Comparison of ENCODE assay signal across 21 cellular contexts in genomic region chr17:59901604-59902003, GRCh38. TPM values are rescaled to one million over a fixed set of nuclear protein-coding genes. Genes with fewer than 3 reads are reported as not detected.
A peak's percentile ranks its signal among the peaks of the same experiment; 100 is the strongest.
DNase-seq lines count a peak whose midpoint lies in the region; ATAC-seq, FAIRE-seq and TF ChIP-seq lines count a peak whose summit lies in the region.
"Had no signal": no experiment of that assay in that cellular context is flagged by ENCODE, and none has a peak within 500 bp of the region (broad histone marks: within the 10 kb centered on the region; RNA-seq: fewer than 3 reads in every experiment).

No MANE protein-coding gene starts in this region.

- POLR2A ChIA-PET in HepG2 (lab: Yijun Ruan, JAX) (no interaction called here), K562 (lab: Yijun Ruan, JAX) (interaction anchor here (2.5 kb wide), 1 partner anchor 8 kb away, joined by 9 read pairs; the partner anchor contains the start of genes RPS6KB1 and TUBD1)

- in situ Hi-C loops in HepG2 (cut with HindIII; ENCODE audit: extremely low pct_ligation_motif_present, low pct_unique_long_range_greater_than_20kb) (no loop called here), K562 (cut with MboI) (no loop called here)

- no peak for TF ChIP-seq RAD21 in HepG2 (CRISPR knock-in tag; IDR thresholded peaks at IDR 0.05)
- no peak for TF ChIP-seq RAD21 in K562 (CRISPR knock-in tag; conservative IDR thresholded peaks at IDR 0.05 in 1 of 2, IDR thresholded peaks at IDR 0.05 in 1 of 2)

- DNase-seq in activated CD8-positive, alpha-beta memory T cell treated with anti-CD3 and anti-CD28 coated beads for 24 hours, result peak; percentile 4
- DNase-seq in activated CD8-positive, alpha-beta memory T cell treated with anti-CD3 and anti-CD28 coated beads, Interleukin-2, amount 50 U/mL, for 4 hours, result no peak
- DNase-seq in HepG2 (ENCODE audit: low spot score), result no peak
- no peak for DNase-seq in right lobe of liver
- DNase-seq in K562 (ENCODE audit: extremely low read depth in 1 of 4, low spot score in 3 of 4), result no peak
- peak; percentile 22 for DNase-seq in stomach
- DNase-seq in NCI-H526 (lab: John Stamatoyannopoulos, UW), result no peak
- no peak for DNase-seq in H54 (ENCODE audit: insufficient read length, low spot score)
- DNase-seq: Caco-2; CD4-positive, CD25-positive, alpha-beta regulatory T cell; CD8-positive, alpha-beta T cell; DMS153; DND-41 had no signal

- H3K4me3 ChIP-seq in HepG2 (replicated peaks in 1 of 3; ENCODE audit: insufficient read depth in 1 of 3, low read depth in 2 of 3, low read length in 3 of 3) (no peak overlapping the region), right lobe of liver (no peak overlapping the region), K562 (no peak overlapping the region), stomach (no peak overlapping the region)
- H3K4me3 ChIP-seq: BLaER1, GM23338, HAP-1 had no signal

- H2AFZ ChIP-seq in HepG2 (ENCODE audit: low read length) (no peak overlapping the region), K562 (ENCODE audit: low read depth, low read length) (no peak overlapping the region)
- H2AFZ ChIP-seq: GM23338 had no signal

- WGBS in HepG2 (ENCODE audit: low lambda C conversion rate), result 97% methylated on average over 8 of the region's 8 CpGs
- WGBS in right lobe of liver (ENCODE audit: insufficient coverage, low coverage, low lambda C conversion rate, missing lambda C conversion rate), result 96% methylated on average over 8 of the region's 8 CpGs
- 98% methylated on average over 8 of the region's 8 CpGs for WGBS in K562 (ENCODE audit: insufficient coverage, low coverage, missing lambda C conversion rate)
- 94 to 99% (median 97%) methylated on average over 8 of the region's 8 CpGs for WGBS in stomach, 5 donors

- H3K79me2 ChIP-seq in HepG2 (ENCODE audit: insufficient read depth, low read length) (peaks cover 86% of the 10 kb centered on the region), K562 (ENCODE audit: control insufficient read depth, insufficient read depth, low read length) (peaks cover 91% of the 10 kb centered on the region)

- TF ChIP-seq CTCF in HepG2 (CRISPR knock-in tag; IDR thresholded peaks at IDR 0.05) (no peak), right lobe of liver (IDR thresholded peaks at IDR 0.05) (no peak), K562 (IDR thresholded peaks at IDR 0.05 in 2 of 3, conservative IDR thresholded peaks at IDR 0.05 in 1 of 3; ENCODE audit: insufficient read depth in 2 of 3, low read depth in 1 of 3, low read length in 3 of 3) (no peak), stomach (IDR thresholded peaks at IDR 0.05) (no peak)

- BruUV-seq in HepG2 (replicated peaks; lab: Mats Ljungman, UMichigan) (no TSS peak), K562 (replicated peaks; lab: Mats Ljungman, UMichigan) (no TSS peak)

- TF ChIP-seq POLR2A in HepG2 (IDR thresholded peaks at IDR 0.05; ENCODE audit: insufficient read depth in 1 of 2, low read depth in 2 of 2, low read length in 2 of 2) (no peak), right lobe of liver (IDR thresholded peaks at IDR 0.05) (no peak), K562 (conservative IDR thresholded peaks at IDR 0.05) (no peak), stomach (IDR thresholded peaks at IDR 0.05) (no peak), H54 (IDR thresholded peaks at IDR 0.05; ENCODE audit: low read depth, low read length) (no peak)

- intact Hi-C loops in HepG2 (cut with micrococcal nuclease; ENCODE audit: unreplicated experiment), result no loop called here
- intact Hi-C loops in right lobe of liver (cut with DNase I), result loop anchor here in 1 of 2 donors (10.0 kb wide), 1 partner anchor 153 kb away; no protein-coding TSS in a partner anchor
- intact Hi-C loops in K562 (cut with micrococcal nuclease), result no loop called here
- intact Hi-C loops in stomach (cut with DNase I; ENCODE audit: low total_unique reads), result no loop called here

- H3K4me1 ChIP-seq in HepG2 (ENCODE audit: insufficient read depth, low read length) (peaks cover 24% of the 10 kb centered on the region), right lobe of liver (no peaks in the 10 kb centered on the region), K562 (replicated peaks in 1 of 2; ENCODE audit: control insufficient read depth in 2 of 2, insufficient read depth in 2 of 2, low read length in 2 of 2) (peaks cover 2 to 7% of the 10 kb centered on the region in 2 experiments; a peak in 4 of 5 replicates), stomach (peaks cover 0 to 33% (median 18%) of the 10 kb centered on the region in 4 donors)
- H3K4me1 ChIP-seq: BLaER1, Caco-2, HAP-1 had no signal

- H4K20me1 ChIP-seq in HepG2 (ENCODE audit: insufficient read depth, low read length), result peaks cover 8% of the 10 kb centered on the region
- no peaks in the 10 kb centered on the region for H4K20me1 ChIP-seq in K562 (replicated peaks; ENCODE audit: control insufficient read depth, insufficient read depth, low read length)

- CTCF ChIA-PET in HepG2 (lab: Yijun Ruan, JAX; ENCODE audit: low intra/inter-chr PET ratio, low total read pairs) (no interaction called here), K562 (lab: Yijun Ruan, JAX; ENCODE audit: low intra/inter-chr PET ratio) (no interaction called here)

- TF ChIP-seq EP300 in HepG2 (IDR thresholded peaks at IDR 0.05; ENCODE audit: low read depth in 2 of 2, low read length in 2 of 2) (no peak), HepG2 (CRISPR knock-in tag; IDR thresholded peaks at IDR 0.05; ENCODE audit: borderline replicate concordance) (no peak), K562 (IDR thresholded peaks at IDR 0.05; ENCODE audit: low read length) (no peak), stomach (IDR thresholded peaks at IDR 0.05) (no peak)

- H3K9ac ChIP-seq in HepG2 (ENCODE audit: insufficient read depth, low read depth, low read length) (no peak overlapping the region), K562 (ENCODE audit: insufficient read depth in 1 of 2, low read depth in 2 of 2, low read length in 2 of 2) (no peak overlapping the region)
- H3K9ac ChIP-seq: BLaER1 had no signal

- ATAC-seq in HepG2, result no peak
- no peak for ATAC-seq in right lobe of liver
- no peak for ATAC-seq in K562
- ATAC-seq: CD8-positive, alpha-beta T cell; GM23338 had no signal

- no peaks in the 10 kb centered on the region for H3K27me3 ChIP-seq in HepG2 (ENCODE audit: control insufficient read depth in 1 of 2, insufficient read depth in 2 of 2, low read length in 2 of 2)
- no peaks in the 10 kb centered on the region for H3K27me3 ChIP-seq in right lobe of liver
- H3K27me3 ChIP-seq in K562 (ENCODE audit: control insufficient read depth in 2 of 2, insufficient read depth in 2 of 2, low read length in 2 of 2), result no peaks in the 10 kb centered on the region
- H3K27me3 ChIP-seq in stomach, result no peaks in the 10 kb centered on the region
- H3K27me3 ChIP-seq: BLaER1 had no signal

- H3K36me3 ChIP-seq in HepG2 (replicated peaks in 1 of 2; ENCODE audit: control insufficient read depth in 1 of 2, insufficient read depth in 2 of 2, low read length in 2 of 2) (peaks cover 2 to 10% of the 10 kb centered on the region in 2 experiments; a peak in 4 of 5 replicates), right lobe of liver (no peaks in the 10 kb centered on the region), K562 (ENCODE audit: control insufficient read depth, insufficient read depth, low read length) (peaks cover 31% of the 10 kb centered on the region; the same call in 1 of the 3 replicates), stomach (peaks cover 0 to 14% (median 10%) of the 10 kb centered on the region in 4 donors)

- no peak overlapping the region for H3K27ac ChIP-seq in HepG2 (ENCODE audit: extremely low read length, insufficient read depth, low read length)
- H3K27ac ChIP-seq in right lobe of liver, result no peak overlapping the region
- no peak overlapping the region for H3K27ac ChIP-seq in K562 (ENCODE audit: extremely low read depth, low read depth, low read length)
- H3K27ac ChIP-seq in stomach, result no peak overlapping the region
- H3K27ac ChIP-seq: 22Rv1, BLaER1, C4-2B had no signal

- H3K9me3 ChIP-seq in HepG2 (ENCODE audit: low read length) (no peaks in the 10 kb centered on the region), right lobe of liver (no peaks in the 10 kb centered on the region), K562 (replicated peaks; ENCODE audit: control insufficient read depth, insufficient read depth, low read depth, low read length) (no peaks in the 10 kb centered on the region), stomach (no peaks in the 10 kb centered on the region)
- H3K9me3 ChIP-seq: HAP-1 had no signal

- H3K9me1 ChIP-seq in K562 (ENCODE audit: control insufficient read depth, insufficient read depth, low read length), result no peaks in the 10 kb centered on the region

- H3K4me2 ChIP-seq in HepG2 (ENCODE audit: low read depth, low read length), result no peak overlapping the region
- no peak overlapping the region for H3K4me2 ChIP-seq in K562 (ENCODE audit: insufficient read depth, low read length)
- H3K4me2 ChIP-seq: BLaER1, GM23338 had no signal

- FAIRE-seq in HepG2 (lab: Jason Lieb, UNC), result no peak
- FAIRE-seq in K562 (lab: Jason Lieb, UNC), result no peak
- FAIRE-seq in H54 (lab: Jason Lieb, UNC), result no peak
- FAIRE-seq: A204.1, G401.6, GM19239 had no signal

RNA-seq across cellular contexts. Expression of gene RPS6KB1, which starts 8.7 kb away (rescaled TPM):
- total RNA-seq in HepG2 (2016; rRNA removed; fragmentation: Illumina TruSeq; extraction: Trizol), result 42.2 and 44.3 TPM in 2 replicates
- 12.7 and 14.4 TPM in 2 replicates for total RNA-seq in HepG2 (2016; cell fraction: cytosol; rRNA removed; fragmentation: Illumina TruSeq; extraction: Trizol; ENCODE audit: low read depth)
- total RNA-seq in HepG2 (2016; cell fraction: insoluble cytoplasmic fraction; rRNA removed; fragmentation: Illumina TruSeq; extraction: Trizol), result 42.8 and 47.7 TPM in 2 replicates
- total RNA-seq in HepG2 (2016; cell fraction: membrane; rRNA removed; fragmentation: Illumina TruSeq; extraction: Trizol), result 13.4 and 15.4 TPM in 2 replicates
- 37.6 and 39.2 TPM in 2 replicates for total RNA-seq in HepG2 (2016; cell fraction: nucleus; rRNA removed; fragmentation: Illumina TruSeq; extraction: Trizol)
- 16.5 and 19.9 TPM in 2 replicates for polyA plus RNA-seq in HepG2 (2011; rRNA removed)
- 6.6 and 10.9 TPM in 2 replicates for polyA plus RNA-seq in HepG2 (2011; cell fraction: cytosol; rRNA removed)
- polyA plus RNA-seq in HepG2 (2011; cell fraction: nucleus; rRNA removed), result 15.6 and 21.2 TPM in 2 replicates
- polyA plus RNA-seq in HepG2 (2012), result 30.9 and 32.5 TPM in 2 replicates
- 2.8 and 3.4 TPM in 2 replicates for polyA plus RNA-seq in HepG2 (2016; cell fraction: cytosol; fragmentation: Illumina TruSeq; extraction: Trizol; ENCODE audit: low read depth)
- polyA plus RNA-seq in HepG2 (2016; cell fraction: insoluble cytoplasmic fraction; fragmentation: Illumina TruSeq; extraction: Trizol; ENCODE audit: low read depth), result 43.5 and 47.4 TPM in 2 replicates
- 7.6 and 9.0 TPM in 2 replicates for polyA plus RNA-seq in HepG2 (2016; cell fraction: membrane; fragmentation: Illumina TruSeq; extraction: Trizol; ENCODE audit: low read depth)
- 56.0 and 56.9 TPM in 2 replicates for polyA plus RNA-seq in HepG2 (2016; cell fraction: nucleus; fragmentation: Illumina TruSeq; extraction: Trizol; ENCODE audit: insufficient read depth, low read depth)
- 6.7 and 16.4 TPM in 2 replicates for polyA minus RNA-seq in HepG2 (2011; rRNA and poly(A)+ RNA removed; ENCODE audit: low replicate concordance)
- 17.8 and 17.9 TPM in 2 replicates for polyA minus RNA-seq in HepG2 (2011; cell fraction: cytosol; rRNA and poly(A)+ RNA removed)
- polyA minus RNA-seq in HepG2 (2011; cell fraction: nucleus; rRNA and poly(A)+ RNA removed), result 61.5 and 91.5 TPM in 2 replicates
- 10 to 100 TPM; 11.3 to 20.3 (median 14.8) TPM for total RNA-seq in right lobe of liver
- 72.9 and 169 TPM in 2 replicates for total RNA-seq in K562 (2011; cell fraction: chromatin; rRNA removed; ENCODE audit: low replicate concordance)
- 37.4 and 47.0 TPM in 2 replicates for total RNA-seq in K562 (2011; cell fraction: nucleolus; rRNA removed)
- 91.2 and 172 TPM in 2 replicates for total RNA-seq in K562 (2011; cell fraction: nucleoplasm; rRNA removed)
- 36.3 and 60.7 TPM in 2 replicates for total RNA-seq in K562 (2014; rRNA removed)
- total RNA-seq in K562 (2014; rRNA removed; fragmentation: Illumina TruSeq; extraction: Trizol), result 38.5 and 43.6 TPM in 2 replicates
- total RNA-seq in K562 (2015; rRNA removed; fragmentation: Illumina TruSeq; extraction: Trizol), result 32.7 and 33.2 TPM in 2 replicates
- total RNA-seq in K562 (2021), result 35.9 and 37.9 TPM in 2 replicates
- 28.2 and 35.1 TPM in 2 replicates for polyA plus RNA-seq in K562 (2011; rRNA removed)
- 7.6 and 8.9 TPM in 2 replicates for polyA plus RNA-seq in K562 (2011; cell fraction: cytosol; rRNA removed)
- polyA plus RNA-seq in K562 (2011; cell fraction: nucleus; rRNA removed), result 26.5 and 40.9 TPM in 2 replicates
- polyA plus RNA-seq in K562 (2012), result 16.6 and 20.3 TPM in 2 replicates
- 29.6 and 35.4 TPM in 2 replicates for polyA plus RNA-seq in K562 (2014; fragmentation: Illumina TruSeq; extraction: Trizol)
- polyA plus RNA-seq in K562 (2014; fragmentation: Nextera tagmentation; extraction: Ambion mirVana), result 1 to 10 TPM; 8.8 to 9.2 TPM
- 29.2 and 45.8 TPM in 2 replicates for polyA plus RNA-seq in K562 (2014; rRNA removed)
- polyA minus RNA-seq in K562 (2011; rRNA and poly(A)+ RNA removed), result 40.3 and 48.2 TPM in 2 replicates
- 14.9 and 22.2 TPM in 2 replicates for polyA minus RNA-seq in K562 (2011; cell fraction: cytosol; rRNA and poly(A)+ RNA removed)
- 27.1 and 40.0 TPM in 2 replicates for polyA minus RNA-seq in K562 (2011; cell fraction: nucleus; rRNA and poly(A)+ RNA removed)
- total RNA-seq in stomach, result 100 to 1,000 TPM in 1 of 5 donors, 10 to 100 TPM in 4; 26.3 to 129 (median 62.6) TPM
- polyA plus RNA-seq in stomach, result 10 to 100 TPM in 1 of 3 donors, 1 to 10 TPM in 2; 9.4 to 14.8 (median 9.7) TPM

RNA-seq across cellular contexts. Expression of gene TUBD1, which starts 8.9 kb away (rescaled TPM):
- 25.9 and 38.7 TPM in 2 replicates for total RNA-seq in HepG2 (2016; rRNA removed; fragmentation: Illumina TruSeq; extraction: Trizol)
- total RNA-seq in HepG2 (2016; cell fraction: cytosol; rRNA removed; fragmentation: Illumina TruSeq; extraction: Trizol; ENCODE audit: low read depth), result 20.1 and 20.5 TPM in 2 replicates
- total RNA-seq in HepG2 (2016; cell fraction: insoluble cytoplasmic fraction; rRNA removed; fragmentation: Illumina TruSeq; extraction: Trizol), result 28.3 and 37.1 TPM in 2 replicates
- 26.6 and 28.2 TPM in 2 replicates for total RNA-seq in HepG2 (2016; cell fraction: membrane; rRNA removed; fragmentation: Illumina TruSeq; extraction: Trizol)
- 12.1 and 17.0 TPM in 2 replicates for total RNA-seq in HepG2 (2016; cell fraction: nucleus; rRNA removed; fragmentation: Illumina TruSeq; extraction: Trizol)
- polyA plus RNA-seq in HepG2 (2011; rRNA removed), result 14.0 and 18.2 TPM in 2 replicates
- polyA plus RNA-seq in HepG2 (2011; cell fraction: cytosol; rRNA removed), result 9.3 and 14.8 TPM in 2 replicates
- 4.8 and 5.8 TPM in 2 replicates for polyA plus RNA-seq in HepG2 (2011; cell fraction: nucleus; rRNA removed)
- 21.1 and 22.1 TPM in 2 replicates for polyA plus RNA-seq in HepG2 (2012)
- polyA plus RNA-seq in HepG2 (2016; cell fraction: cytosol; fragmentation: Illumina TruSeq; extraction: Trizol; ENCODE audit: low read depth), result 6.2 and 9.4 TPM in 2 replicates
- 31.1 and 38.5 TPM in 2 replicates for polyA plus RNA-seq in HepG2 (2016; cell fraction: insoluble cytoplasmic fraction; fragmentation: Illumina TruSeq; extraction: Trizol; ENCODE audit: low read depth)
- polyA plus RNA-seq in HepG2 (2016; cell fraction: membrane; fragmentation: Illumina TruSeq; extraction: Trizol; ENCODE audit: low read depth), result 13.5 and 16.0 TPM in 2 replicates
- 17.6 and 25.2 TPM in 2 replicates for polyA plus RNA-seq in HepG2 (2016; cell fraction: nucleus; fragmentation: Illumina TruSeq; extraction: Trizol; ENCODE audit: insufficient read depth, low read depth)
- 20.7 and 40.9 TPM in 2 replicates for polyA minus RNA-seq in HepG2 (2011; rRNA and poly(A)+ RNA removed; ENCODE audit: low replicate concordance)
- 8.2 and 12.0 TPM in 2 replicates for polyA minus RNA-seq in HepG2 (2011; cell fraction: cytosol; rRNA and poly(A)+ RNA removed)
- 26.5 and 31.5 TPM in 2 replicates for polyA minus RNA-seq in HepG2 (2011; cell fraction: nucleus; rRNA and poly(A)+ RNA removed)
- 1 to 10 TPM; 2.9 to 5.5 (median 4.4) TPM for total RNA-seq in right lobe of liver
- 62.4 and 83.7 TPM in 2 replicates for total RNA-seq in K562 (2011; cell fraction: chromatin; rRNA removed; ENCODE audit: low replicate concordance)
- total RNA-seq in K562 (2011; cell fraction: nucleolus; rRNA removed), result 24.5 and 26.2 TPM in 2 replicates
- total RNA-seq in K562 (2011; cell fraction: nucleoplasm; rRNA removed), result 38.4 and 38.8 TPM in 2 replicates
- total RNA-seq in K562 (2014; rRNA removed), result 11.3 and 13.4 TPM in 2 replicates
- 18.0 and 23.0 TPM in 2 replicates for total RNA-seq in K562 (2014; rRNA removed; fragmentation: Illumina TruSeq; extraction: Trizol)
- total RNA-seq in K562 (2015; rRNA removed; fragmentation: Illumina TruSeq; extraction: Trizol), result 16.6 and 17.9 TPM in 2 replicates
- 13.8 TPM in 2 replicates for total RNA-seq in K562 (2021)
- polyA plus RNA-seq in K562 (2011; rRNA removed), result 26.7 and 35.3 TPM in 2 replicates
- 10.1 and 19.4 TPM in 2 replicates for polyA plus RNA-seq in K562 (2011; cell fraction: cytosol; rRNA removed)
- 6.5 and 7.7 TPM in 2 replicates for polyA plus RNA-seq in K562 (2011; cell fraction: nucleus; rRNA removed)
- polyA plus RNA-seq in K562 (2012), result 11.2 and 18.4 TPM in 2 replicates
- polyA plus RNA-seq in K562 (2014; fragmentation: Illumina TruSeq; extraction: Trizol), result 18.7 and 20.7 TPM in 2 replicates
- polyA plus RNA-seq in K562 (2014; fragmentation: Nextera tagmentation; extraction: Ambion mirVana), result 10 to 100 TPM; 10.8 to 15.7 TPM
- polyA plus RNA-seq in K562 (2014; rRNA removed), result 19.5 and 19.6 TPM in 2 replicates
- 50.5 and 53.5 TPM in 2 replicates for polyA minus RNA-seq in K562 (2011; rRNA and poly(A)+ RNA removed)
- 10.6 and 18.5 TPM in 2 replicates for polyA minus RNA-seq in K562 (2011; cell fraction: cytosol; rRNA and poly(A)+ RNA removed)
- polyA minus RNA-seq in K562 (2011; cell fraction: nucleus; rRNA and poly(A)+ RNA removed), result 8.2 and 19.2 TPM in 2 replicates
- 10 to 100 TPM in 4 of 5 donors, not detected in 1; 10.1 to 28.6 (median 15.1) TPM for total RNA-seq in stomach
- polyA plus RNA-seq in stomach, result 10 to 100 TPM in 1 of 3 donors, 1 to 10 TPM in 2; 5.9 to 15.3 (median 7.5) TPM

Comparison
In these comparisons a context has a peak if more than half of its experiments do, and no peak if none do; other contexts are left out.
1. DNase-seq: peak in activated CD8-positive, alpha-beta memory T cell treated with anti-CD3 and anti-CD28 coated beads for 24 hours (single experiment) and stomach (single experiment); none in activated CD8-positive, alpha-beta memory T cell treated with anti-CD3 and anti-CD28 coated beads, Interleukin-2, amount 50 U/mL, for 4 hours (single experiment), HepG2 (single experiment), right lobe of liver (0 of 3), K562 (0 of 4), NCI-H526 (0 of 2) and H54 (single experiment).